Comparison of ENCODE assay signal across 1 cellular context in the genomic region with DNA sequence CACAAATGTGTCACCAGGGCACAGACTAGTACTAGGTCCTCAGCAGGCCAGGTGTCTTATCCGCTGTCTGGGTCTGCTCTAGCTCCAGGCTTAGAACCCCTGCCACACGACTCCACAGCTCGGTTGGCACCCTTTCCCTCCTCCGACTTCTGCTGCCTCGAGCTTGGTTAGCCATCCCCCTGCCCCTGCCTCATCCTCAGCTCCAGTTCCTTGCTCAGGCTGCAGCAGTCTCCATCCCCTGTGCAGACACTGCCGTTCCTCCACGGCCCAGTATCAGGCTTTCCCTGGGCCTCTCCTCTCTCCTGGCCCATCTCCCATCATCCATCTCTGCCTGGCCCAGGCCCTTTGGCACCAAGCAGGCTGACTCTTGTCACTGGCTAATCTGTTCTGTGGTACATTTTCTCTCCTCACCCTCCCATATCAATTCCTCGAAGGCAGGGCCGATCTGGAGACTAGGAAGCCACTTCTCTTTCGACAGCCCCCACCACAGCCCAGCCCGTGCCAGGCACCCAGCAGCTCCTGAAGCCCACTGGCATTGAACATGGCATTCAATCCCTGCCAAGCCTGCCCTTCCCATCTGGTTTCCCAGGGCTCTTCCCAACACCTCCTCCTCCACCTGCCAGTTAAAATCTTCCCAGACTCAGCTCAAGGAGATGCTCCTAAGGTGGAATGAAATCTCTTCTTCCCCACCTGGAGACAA.
TF ChIP-seq lines count a peak whose summit lies in the region.

No MANE protein-coding gene starts in this region.

TF ChIP-seq in IMR-90, 13 proteins besides CTCF, POLR2A, EP300 and RAD21:
- TF ChIP-seq, protein P1, sequence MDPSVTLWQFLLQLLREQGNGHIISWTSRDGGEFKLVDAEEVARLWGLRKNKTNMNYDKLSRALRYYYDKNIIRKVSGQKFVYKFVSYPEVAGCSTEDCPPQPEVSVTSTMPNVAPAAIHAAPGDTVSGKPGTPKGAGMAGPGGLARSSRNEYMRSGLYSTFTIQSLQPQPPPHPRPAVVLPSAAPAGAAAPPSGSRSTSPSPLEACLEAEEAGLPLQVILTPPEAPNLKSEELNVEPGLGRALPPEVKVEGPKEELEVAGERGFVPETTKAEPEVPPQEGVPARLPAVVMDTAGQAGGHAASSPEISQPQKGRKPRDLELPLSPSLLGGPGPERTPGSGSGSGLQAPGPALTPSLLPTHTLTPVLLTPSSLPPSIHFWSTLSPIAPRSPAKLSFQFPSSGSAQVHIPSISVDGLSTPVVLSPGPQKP (IDR thresholded peaks at IDR 0.05; ENCODE audit: borderline replicate concordance, low read depth, low read length): no peak
- TF ChIP-seq FOS (IDR thresholded peaks at IDR 0.05; ENCODE audit: low read depth, low read length) (no peak), CEBPB (IDR thresholded peaks at IDR 0.05; ENCODE audit: low read depth, low read length) (no peak), MAFK (IDR thresholded peaks at IDR 0.05; ENCODE audit: low read depth, low read length) (no peak), CHD1 (IDR thresholded peaks at IDR 0.05; ENCODE audit: low read depth, low read length) (no peak), RCOR1 (IDR thresholded peaks at IDR 0.05; ENCODE audit: insufficient replicate concordance, low read length) (no peak), MAZ (IDR thresholded peaks at IDR 0.05; ENCODE audit: borderline replicate concordance, low read depth, low read length) (no peak), NFE2L2 (IDR thresholded peaks at IDR 0.05; ENCODE audit: low read depth, low read length) (no peak), RFX5 (IDR thresholded peaks at IDR 0.05; ENCODE audit: low read depth, low read length) (no peak), BHLHE40 (IDR thresholded peaks at IDR 0.05; ENCODE audit: low read depth, low read length) (no peak), SMC3 (IDR thresholded peaks at IDR 0.05; ENCODE audit: low read depth, low read length) (no peak), MXI1 (IDR thresholded peaks at IDR 0.05; ENCODE audit: borderline replicate concordance, low read depth, low read length) (no peak)
- TF ChIP-seq, protein P2, sequence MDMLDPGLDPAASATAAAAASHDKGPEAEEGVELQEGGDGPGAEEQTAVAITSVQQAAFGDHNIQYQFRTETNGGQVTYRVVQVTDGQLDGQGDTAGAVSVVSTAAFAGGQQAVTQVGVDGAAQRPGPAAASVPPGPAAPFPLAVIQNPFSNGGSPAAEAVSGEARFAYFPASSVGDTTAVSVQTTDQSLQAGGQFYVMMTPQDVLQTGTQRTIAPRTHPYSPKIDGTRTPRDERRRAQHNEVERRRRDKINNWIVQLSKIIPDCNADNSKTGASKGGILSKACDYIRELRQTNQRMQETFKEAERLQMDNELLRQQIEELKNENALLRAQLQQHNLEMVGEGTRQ (IDR thresholded peaks at IDR 0.05; ENCODE audit: low read depth, low read length): no peak
